Comparison of ENCODE assay signal across 8 cellular contexts in genomic region chr2:69641887-69642708, GRCh38. TPM values are rescaled to one million over a fixed set of nuclear protein-coding genes. Genes with fewer than 3 reads are reported as not detected.
DNase-seq lines count a peak whose midpoint lies in the region; ATAC-seq and TF ChIP-seq lines count a peak whose summit lies in the region.

No MANE protein-coding gene starts in this region.

- H3K4me1 Mint-ChIP-seq in activated CD4-positive, alpha-beta T cell treated with anti-CD3 and anti-CD28 coated beads, Interleukin-2, amount 10 ng/mL, durations not matched to agents 24 days and 14 days: peaks cover 70% of the 10 kb centered on the region

- H3K9me3 ChIP-seq in right lobe of liver (no peaks in the 10 kb centered on the region), testis (no peaks in the 10 kb centered on the region)

- no peaks in the 10 kb centered on the region for H3K27me3 ChIP-seq in right lobe of liver
- H3K27me3 ChIP-seq in testis: no peaks in the 10 kb centered on the region

- 26% methylated on average over 12 of the region's 12 CpGs for WGBS in right lobe of liver (ENCODE audit: insufficient coverage, low coverage, low lambda C conversion rate, missing lambda C conversion rate)
- 15 to 22% methylated on average over 12 of the region's 12 CpGs for WGBS in testis, 2 donors

- no peak for DNase-seq in activated CD4-positive, alpha-beta T cell treated with anti-CD3 and anti-CD28 coated beads, Interleukin-2, amount 10 ng/mL, durations not matched to agents 24 days and 14 days
- no peak for DNase-seq in activated CD4-positive, alpha-beta T cell treated with anti-CD3 and anti-CD28 coated beads, Interleukin-2, amount 50 U/mL, for 48 hours
- DNase-seq in astrocyte of the cerebellum (ENCODE audit: low read depth): no peak
- no peak for DNase-seq in right lobe of liver
- DNase-seq in testis: no peak
- DNase-seq in NOMO-1 (lab: John Stamatoyannopoulos, UW; ENCODE audit: unreplicated experiment in 2 of 2): no peak
- no peak for DNase-seq in activated CD8-positive, alpha-beta memory T cell treated with anti-CD3 and anti-CD28 coated beads, Interleukin-2, amount 50 U/mL, for 4 hours
- DNase-seq in NCI-H748 treated with DMSO at 0.1 percent for 48 hours (lab: John Stamatoyannopoulos, UW): no peak

- peak overlapping the region; percentile 93 for H3K27ac Mint-ChIP-seq in activated CD4-positive, alpha-beta T cell treated with anti-CD3 and anti-CD28 coated beads, Interleukin-2, amount 10 ng/mL, durations not matched to agents 24 days and 14 days

- intact Hi-C loops in activated CD4-positive, alpha-beta T cell treated with anti-CD3 and anti-CD28 coated beads, Interleukin-2, amount 10 ng/mL, durations not matched to agents 24 days and 14 days (cut with micrococcal nuclease): loop anchor here (2.0 to 10.0 kb wide), 6 partner anchors 41 to 1580 kb away; partner anchors contain the start of genes C1D, MXD1, PCBP1 and TIA1
- intact Hi-C loops in right lobe of liver (cut with DNase I) (no loop called here), testis (cut with DNase I; ENCODE audit: low total_unique reads) (no loop called here)

- no peaks in the 10 kb centered on the region for H3K9me3 Mint-ChIP-seq in activated CD4-positive, alpha-beta T cell treated with anti-CD3 and anti-CD28 coated beads, Interleukin-2, amount 10 ng/mL, durations not matched to agents 24 days and 14 days

- H3K4me3 ChIP-seq in astrocyte of the cerebellum (ENCODE audit: low read depth, low read length) (peak overlapping the region; percentile 85), right lobe of liver (peak overlapping the region; percentile 82 to 99 (median 97)), testis (peak overlapping the region; percentile 92 to 95)

- no peak for TF ChIP-seq POLR2A in right lobe of liver (IDR thresholded peaks at IDR 0.05)
- no peak for TF ChIP-seq POLR2A in testis (IDR thresholded peaks at IDR 0.05)

- H3K4me3 Mint-ChIP-seq in activated CD4-positive, alpha-beta T cell treated with anti-CD3 and anti-CD28 coated beads, Interleukin-2, amount 10 ng/mL, durations not matched to agents 24 days and 14 days: peak overlapping the region; percentile 86

- no peak for ATAC-seq in right lobe of liver

- in situ Hi-C loops in astrocyte of the cerebellum (cut with HindIII; ENCODE audit: low sequenced_read_pairs): no loop called here

- H3K36me3 Mint-ChIP-seq in activated CD4-positive, alpha-beta T cell treated with anti-CD3 and anti-CD28 coated beads, Interleukin-2, amount 10 ng/mL, durations not matched to agents 24 days and 14 days (ENCODE audit: low read depth): peaks cover 34% of the 10 kb centered on the region

- no peak for TF ChIP-seq CTCF in astrocyte of the cerebellum (IDR thresholded peaks at IDR 0.05; ENCODE audit: low read depth, low read length, missing control alignments)
- TF ChIP-seq CTCF in right lobe of liver (IDR thresholded peaks at IDR 0.05): no peak
- TF ChIP-seq CTCF in testis (IDR thresholded peaks at IDR 0.05): no peak

- peaks cover 0 to 16% (median 0%) of the 10 kb centered on the region in 4 donors for H3K4me1 ChIP-seq in right lobe of liver
- peaks cover 29% of the 10 kb centered on the region for H3K4me1 ChIP-seq in testis

- H3K27me3 Mint-ChIP-seq in activated CD4-positive, alpha-beta T cell treated with anti-CD3 and anti-CD28 coated beads, Interleukin-2, amount 10 ng/mL, durations not matched to agents 24 days and 14 days: no peaks in the 10 kb centered on the region

- peak overlapping the region in 2 of 3 donors; percentile 91 to 98 for H3K27ac ChIP-seq in right lobe of liver
- peak overlapping the region in 1 of 2 donors; percentile 98 for H3K27ac ChIP-seq in testis

- peaks cover 0 to 2% (median 0%) of the 10 kb centered on the region in 4 donors for H3K36me3 ChIP-seq in right lobe of liver
- H3K36me3 ChIP-seq in testis (ENCODE audit: low read depth, missing control alignments): no peaks in the 10 kb centered on the region

RNA-seq across cellular contexts. Expression of gene AAK1, which starts 1.4 kb away (rescaled TPM):
- 81.7 and 86.0 TPM in 2 replicates for total RNA-seq in activated CD4-positive, alpha-beta T cell treated with anti-CD3 and anti-CD28 coated beads, Interleukin-2, amount 10 ng/mL, durations not matched to agents 24 days and 14 days
- total RNA-seq in right lobe of liver (10 to 100 TPM; 12.7 to 30.5 (median 20.5) TPM), testis (10 to 100 TPM; 47.9 to 62.1 TPM)
- polyA plus RNA-seq in testis (ENCODE audit: insufficient read depth, low read depth, low replicate concordance): 20.3 TPM
